In genomic region chr14:59583755-59584154, GRCh38 we compare ENCODE assay signal across 12 cellular contexts. TPM values are rescaled to one million over a fixed set of nuclear protein-coding genes. Genes with fewer than 3 reads are reported as not detected.
DNase-seq lines count a peak whose midpoint lies in the region; ATAC-seq and TF ChIP-seq lines count a peak whose summit lies in the region.
"Had no signal": no experiment of that assay in that cellular context is flagged by ENCODE, and none has a peak within 500 bp of the region (broad histone marks: within the 10 kb centered on the region; RNA-seq: fewer than 3 reads in every experiment).

No MANE protein-coding gene starts in this region.

- H2AK5ac ChIP-seq in mesendoderm (ENCODE audit: low read length): no peak overlapping the region

- no peak overlapping the region for H3K4me3 ChIP-seq in mesendoderm (ENCODE audit: low read length)
- H3K4me3 ChIP-seq in spleen: no peak overlapping the region
- H3K4me3 ChIP-seq: esophagus muscularis mucosa, SJCRH30 had no signal

- H2BK120ac ChIP-seq in mesendoderm (ENCODE audit: low read depth, low read length): no peak overlapping the region

- in situ Hi-C loops in KBM-7 (cut with MboI; ENCODE audit: low pct_unique_long_range_greater_than_20kb, low sequenced_read_pairs): no loop called here

- no peak for TF ChIP-seq CTCF in spleen (IDR thresholded peaks at IDR 0.05 in 8 of 11, conservative IDR thresholded peaks at IDR 0.05 in 3 of 11)

- no peaks in the 10 kb centered on the region for H3K9me3 ChIP-seq in spleen
- H3K9me3 ChIP-seq: esophagus muscularis mucosa, SJCRH30 had no signal

- H3K4me1 ChIP-seq in mesendoderm (ENCODE audit: control insufficient read depth, low read depth, low read length): no peaks in the 10 kb centered on the region
- peaks cover 0 to 23% (median 12%) of the 10 kb centered on the region in 6 donors for H3K4me1 ChIP-seq in spleen
- H3K4me1 ChIP-seq: SJCRH30 had no signal

- H3K4me2 ChIP-seq in mesendoderm (ENCODE audit: low read length): no peak overlapping the region

- no CpG with 5 or more reads among the region's 2 CpGs for WGBS in mesendoderm (ENCODE audit: extremely low coverage, insufficient coverage, low lambda C conversion rate)
- 22 to 47% (median 30%) methylated on average over 2 of the region's 2 CpGs for WGBS in spleen, 5 donors

- no peak overlapping the region for H4K8ac ChIP-seq in mesendoderm (ENCODE audit: low read depth, low read length)

- H3K27ac ChIP-seq in mesendoderm (ENCODE audit: low read depth, low read length) (no peak overlapping the region), spleen (no peak overlapping the region)
- H3K27ac ChIP-seq: esophagus muscularis mucosa, SJCRH30 had no signal

- H3K4ac ChIP-seq in mesendoderm (ENCODE audit: low read depth, low read length): no peak overlapping the region

- DNase-seq in EL (peak; percentile 12), KBM-7 (peak; percentile 27), astrocyte of the hippocampus (ENCODE audit: low read depth, low spot score) (peak; percentile 65), mesendoderm (peak; percentile 43), inferior parietal cortex (ENCODE audit: extremely low spot score) (no peak), spleen (no peak)
- no peak for DNase-seq in activated T-cell treated with anti-CD3 and anti-CD28 coated beads, Interleukin-2, amount 50 U/mL, for 48 hours
- DNase-seq: SJCRH30 had no signal

- no peak overlapping the region for H4K5ac ChIP-seq in mesendoderm (ENCODE audit: low read length)

- H3K27me3 ChIP-seq in mesendoderm (ENCODE audit: insufficient read depth, low read length, poor library complexity) (no peaks in the 10 kb centered on the region), spleen (replicated peaks in 1 of 7) (no peaks in the 10 kb centered on the region)
- H3K27me3 ChIP-seq: esophagus muscularis mucosa, SJCRH30 had no signal

- no peak overlapping the region for H3K56ac ChIP-seq in mesendoderm (ENCODE audit: low read length)

- H3K9ac ChIP-seq in mesendoderm (ENCODE audit: low read length): no peak overlapping the region

- no peak overlapping the region for H3K18ac ChIP-seq in mesendoderm (ENCODE audit: low read length)

- no peak overlapping the region for H3K23ac ChIP-seq in mesendoderm (ENCODE audit: low read length)

- H3K79me1 ChIP-seq in mesendoderm (ENCODE audit: low read length): no peaks in the 10 kb centered on the region

- H3K79me2 ChIP-seq in mesendoderm (ENCODE audit: control insufficient read depth, insufficient read depth, low read length): no peaks in the 10 kb centered on the region

- H2BK15ac ChIP-seq in mesendoderm (replicated peaks; ENCODE audit: low read depth): no peak overlapping the region

- no peak for ATAC-seq in GM18907 (IDR thresholded peaks at IDR 0.05; ENCODE audit: unreplicated experiment)

- H2BK5ac ChIP-seq in mesendoderm (ENCODE audit: low read length): no peak overlapping the region

- TF ChIP-seq POLR2A in spleen (IDR thresholded peaks at IDR 0.05): no peak

- intact Hi-C loops in spleen (cut with DNase I; ENCODE audit: low total_unique reads): no loop called here

- H3K36me3 ChIP-seq in mesendoderm (ENCODE audit: control insufficient read depth, insufficient read depth, low read length): no peaks in the 10 kb centered on the region
- no peaks in the 10 kb centered on the region for H3K36me3 ChIP-seq in spleen
- H3K36me3 ChIP-seq: esophagus muscularis mucosa, SJCRH30 had no signal

RNA-seq across cellular contexts. Expression of gene CCDC175, which starts 7.1 kb away (rescaled TPM):
- not detected for polyA plus RNA-seq in mesendoderm (2013, experiment 1 of 2)
- 0.03 TPM for polyA plus RNA-seq in mesendoderm (2013, experiment 2 of 2)
- total RNA-seq in spleen: 1 to 10 TPM in 1 of 7 donors, under 1 TPM in 4, not detected in 2; 0.34 to 1.9 (median 0.43) TPM
- not detected for polyA plus RNA-seq in spleen
- total RNA-seq: esophagus muscularis mucosa, liver, pulmonary artery endothelial cell, SJCRH30 had no signal
- polyA plus RNA-seq: liver had no signal

Comparison
In these comparisons a context has a peak if more than half of its experiments do, and no peak if none do; other contexts are left out.
1. DNase-seq: peak in EL (single experiment), KBM-7 (single experiment), astrocyte of the hippocampus (single experiment) and mesendoderm (single experiment); none in activated T-cell treated with anti-CD3 and anti-CD28 coated beads, Interleukin-2, amount 50 U/mL, for 48 hours (0 of 2), inferior parietal cortex (single experiment) and spleen (single experiment).